In genomic region chr3:119676771-119677640, GRCh38 we compare ENCODE assay signal across 8 cellular contexts. TPM values are rescaled to one million over a fixed set of nuclear protein-coding genes. Genes with fewer than 3 reads are reported as not detected.
DNase-seq lines count a peak whose midpoint lies in the region; ATAC-seq, FAIRE-seq and TF ChIP-seq lines count a peak whose summit lies in the region.

Gene COX17 (minus strand): TSS chr3:119677406. CDS start chr3:119677310, 96 bp downstream.

- H3K4me3 ChIP-seq in adrenal gland (peak within 1 kb of the TSS in 3 of 4 donors; percentile 14 to 83 (median 67)), heart right ventricle (peak within 1 kb of the TSS; percentile 53 to 81 (median 70)), upper lobe of left lung (peak within 1 kb of the TSS; percentile 28 to 63 (median 58))

- TF ChIP-seq CTCF in adrenal gland (IDR thresholded peaks at IDR 0.05) (peak in 1 of 6 experiments; percentile 14), heart right ventricle (IDR thresholded peaks at IDR 0.05) (no peak), upper lobe of left lung (IDR thresholded peaks at IDR 0.05) (peak in 1 of 6 experiments; percentile 24)

- H3K27me3 ChIP-seq in adrenal gland (no peaks in the 10 kb centered on the region), heart right ventricle (no peaks in the 10 kb centered on the region), upper lobe of left lung (no peaks in the 10 kb centered on the region)

- peak; percentile 85; the same call in 1 of the 2 replicates for TF ChIP-seq POLR2A in GM12892 (IDR thresholded peaks at IDR 0.05; ENCODE audit: low read depth, low read length)
- TF ChIP-seq POLR2A in adrenal gland (IDR thresholded peaks at IDR 0.05), result peak; percentile 73 to 83
- peak in 3 of 4 donors; percentile 50 to 85 (median 79) for TF ChIP-seq POLR2A in upper lobe of left lung (IDR thresholded peaks at IDR 0.05)

- DNase-seq in GM12892 (ENCODE audit: insufficient read length) (peak; percentile 76), NCI-H146 (lab: John Stamatoyannopoulos, UW) (peak; percentile 100), T-helper 1 cell (peak; percentile 93 to 98 (median 94)), adrenal gland (peak; percentile 94 to 99 (median 97)), heart right ventricle (peak; percentile 91 to 96), posterior cingulate gyrus (peak; percentile 84 to 98 (median 90)), upper lobe of left lung (peak; percentile 92 to 97)

- intact Hi-C loops in adrenal gland (cut with DNase I) (loop anchor here in 1 of 2 donors (10.0 kb wide), 1 partner anchor 72 kb away; no protein-coding TSS in a partner anchor), heart right ventricle (cut with DNase I) (loop anchor here in 7 of 10 donors (1.0 to 10.0 kb wide), 12 partner anchors 80 to 402 kb away; partner anchors contain the start of genes PLA1A (in 2 of the 7), TIMMDC1 (in 2 of the 7) and ADPRH (in 1 of the 7)), posterior cingulate gyrus (cut with DNase I) (loop anchor here (1.0 kb wide), 1 partner anchor 179 kb away; the partner anchor contains the start of gene TIMMDC1)

- 0 to 1% (median 1%) methylated on average over 21 to 54 of the region's 54 CpGs for WGBS in adrenal gland, 4 donors
- WGBS in heart right ventricle, 2 donors, result 0 to 1% methylated on average over 53 to 54 of the region's 54 CpGs
- 1 to 2% methylated on average over 17 to 46 of the region's 54 CpGs for WGBS in upper lobe of left lung, 2 donors

- H3K27ac ChIP-seq in adrenal gland, result peak within 1 kb of the TSS; percentile 88 to 97 (median 93)
- H3K27ac ChIP-seq in heart right ventricle, result peak within 1 kb of the TSS; percentile 89 to 98 (median 96)
- peak within 1 kb of the TSS; percentile 91 to 94 (median 93) for H3K27ac ChIP-seq in upper lobe of left lung

- H3K9me3 ChIP-seq in adrenal gland (replicated peaks in 1 of 3) (no peaks in the 10 kb centered on the region), heart right ventricle (no peaks in the 10 kb centered on the region), upper lobe of left lung (no peaks in the 10 kb centered on the region)

- peak; percentile 98 for FAIRE-seq in GM12892 (lab: Jason Lieb, UNC)

- H3K36me3 ChIP-seq in adrenal gland (replicated peaks in 1 of 2), result peaks cover 0 to 21% of the 10 kb centered on the region in 2 donors
- peaks cover 0 to 34% (median 11%) of the 10 kb centered on the region in 9 donors for H3K36me3 ChIP-seq in heart right ventricle
- peaks cover 0 to 28% (median 16%) of the 10 kb centered on the region in 4 donors for H3K36me3 ChIP-seq in upper lobe of left lung

- ATAC-seq in HG02852 (IDR thresholded peaks at IDR 0.05; ENCODE audit: unreplicated experiment) (peak; percentile 88), heart right ventricle (peak; percentile 86 to 94 (median 91)), upper lobe of left lung (ENCODE audit: low FRiP score in 2 of 2) (peak; percentile 94 to 96)

- TF ChIP-seq EP300 in upper lobe of left lung (IDR thresholded peaks at IDR 0.05), result peak in 2 of 4 donors; percentile 25 to 34

- H3K4me1 ChIP-seq in adrenal gland (replicated peaks in 1 of 2) (peaks cover 8 to 29% of the 10 kb centered on the region in 2 donors), heart right ventricle (peaks cover 6 to 45% (median 34%) of the 10 kb centered on the region in 9 donors), upper lobe of left lung (peaks cover 14 to 34% (median 19%) of the 10 kb centered on the region in 4 donors)

RNA-seq across cellular contexts. Expression of gene COX17, which starts in this region (rescaled TPM):
- polyA plus RNA-seq in GM12892 (2012; ENCODE audit: missing spikeins), result 274 TPM
- total RNA-seq in adrenal gland (100 to 1,000 TPM in 2 of 8 donors, 10 to 100 TPM in 6; 38.3 to 119 (median 85.8) TPM), heart right ventricle (100 to 1,000 TPM in 6 of 10 donors, 10 to 100 TPM in 4; 76.2 to 175 (median 107) TPM), upper lobe of left lung (10 to 100 TPM; 32.3 to 60.8 (median 51.8) TPM)
- polyA plus RNA-seq in adrenal gland (100 to 1,000 TPM; 253 to 555 (median 406) TPM), heart right ventricle (100 to 1,000 TPM; 228 to 733 TPM)

Comparison
In these comparisons a context has a peak if more than half of its experiments do, and no peak if none do; other contexts are left out.
1. Peak in every context shown above with its lines: DNase-seq, ATAC-seq, H3K4me3 ChIP-seq and H3K27ac ChIP-seq.